In genomic region chr2:136135462-136135861, GRCh38 we compare ENCODE assay signal across 17 cellular contexts. TPM values are rescaled to one million over a fixed set of nuclear protein-coding genes. Genes with fewer than 3 reads are reported as not detected.
DNase-seq lines count a peak whose midpoint lies in the region; ATAC-seq and FAIRE-seq lines count a peak whose summit lies in the region.
"Had no signal": no experiment of that assay in that cellular context is flagged by ENCODE, and none has a peak within 500 bp of the region (broad histone marks: within the 10 kb centered on the region; RNA-seq: fewer than 3 reads in every experiment).

No MANE protein-coding gene starts in this region.

- H4K20me1 ChIP-seq in BLaER1 treated with 17β-estradiol and CSF1 and Interleukin-3, amounts not matched to agents 10 nM and 100 nM = no peaks in the 10 kb centered on the region; a peak in 1 of 22 replicates

- H3K36me3 Mint-ChIP-seq in activated T-helper 17 cell treated with anti-CD3 and anti-CD28 coated beads, Interleukin-2, amount 50 U/mL, for 72 hours (ENCODE audit: low read depth) = peaks cover 6% of the 10 kb centered on the region
- no peaks in the 10 kb centered on the region for H3K36me3 Mint-ChIP-seq in naive thymus-derived CD8-positive, alpha-beta T cell

- peak overlapping the region; percentile 94 for H3K27ac Mint-ChIP-seq in activated T-helper 17 cell treated with anti-CD3 and anti-CD28 coated beads, Interleukin-2, amount 50 U/mL, for 72 hours
- peak overlapping the region; percentile 99 to 100 (median 100) for H3K27ac Mint-ChIP-seq in naive thymus-derived CD8-positive, alpha-beta T cell

- H3K4me1 Mint-ChIP-seq in activated T-helper 17 cell treated with anti-CD3 and anti-CD28 coated beads, Interleukin-2, amount 50 U/mL, for 72 hours = peaks cover 67% of the 10 kb centered on the region
- peaks cover 59 to 98% (median 96%) of the 10 kb centered on the region in 4 donors for H3K4me1 Mint-ChIP-seq in naive thymus-derived CD8-positive, alpha-beta T cell

- H3K27ac ChIP-seq in BLaER1 treated with 17β-estradiol and CSF1 and Interleukin-3, amounts not matched to agents 10 nM and 100 nM = peak overlapping the region in 10 of 11 experiments; percentile 48 to 96 (median 90); a peak in 19 of 22 replicates

- no peaks in the 10 kb centered on the region for H3K9me3 Mint-ChIP-seq in activated T-helper 17 cell treated with anti-CD3 and anti-CD28 coated beads, Interleukin-2, amount 50 U/mL, for 72 hours
- H3K9me3 Mint-ChIP-seq in naive thymus-derived CD8-positive, alpha-beta T cell = no peaks in the 10 kb centered on the region

- H3K4me3 Mint-ChIP-seq in activated T-helper 17 cell treated with anti-CD3 and anti-CD28 coated beads, Interleukin-2, amount 50 U/mL, for 72 hours = peak overlapping the region; percentile 66
- peak overlapping the region; percentile 64 to 89 (median 84) for H3K4me3 Mint-ChIP-seq in naive thymus-derived CD8-positive, alpha-beta T cell

- POLR2A ChIA-PET in naive thymus-derived CD8-positive, alpha-beta T cell (lab: Charles Lee) = interaction anchor here (0.7 to 17.3 kb wide), 20 partner anchors 9 to 1082 kb away, joined by 3 to 703 read pairs (median 10); partner anchors contain the start of genes CXCR4 and DARS1

- 0 out of 22 replicates have a peak, but pooled peaks cover 0 to 2% (median 0%) of the 10 kb centered on the region in 11 experiments for H3K9me3 ChIP-seq in BLaER1 treated with 17β-estradiol and CSF1 and Interleukin-3, amounts not matched to agents 10 nM and 100 nM (replicated peaks in 1 of 11)
- H3K9me3 ChIP-seq: prostate gland had no signal

- no peaks in the 10 kb centered on the region for H3K27me3 Mint-ChIP-seq in activated T-helper 17 cell treated with anti-CD3 and anti-CD28 coated beads, Interleukin-2, amount 50 U/mL, for 72 hours
- no peaks in the 10 kb centered on the region for H3K27me3 Mint-ChIP-seq in naive thymus-derived CD8-positive, alpha-beta T cell

- no peaks in the 10 kb centered on the region; a peak in 1 of 22 replicates for H3K36me3 ChIP-seq in BLaER1 treated with 17β-estradiol and CSF1 and Interleukin-3, amounts not matched to agents 10 nM and 100 nM
- H3K36me3 ChIP-seq: prostate gland had no signal

- H3K9ac ChIP-seq in BLaER1 treated with 17β-estradiol and CSF1 and Interleukin-3, amounts not matched to agents 10 nM and 100 nM = peak overlapping the region in 9 of 11 experiments; percentile 64 to 85 (median 82); a peak in 17 of 22 replicates

- ATAC-seq in activated T-helper 17 cell treated with anti-CD3 and anti-CD28 coated beads, Interleukin-2, amount 50 U/mL, for 72 hours (replicated peaks) = no peak
- ATAC-seq in naive thymus-derived CD8-positive, alpha-beta T cell = no peak

- H3K27me3 ChIP-seq in BLaER1 treated with 17β-estradiol and CSF1 and Interleukin-3, amounts not matched to agents 10 nM and 100 nM = peaks cover 0 to 4% (median 0%) of the 10 kb centered on the region in 11 experiments; a peak in 1 of 22 replicates
- H3K27me3 ChIP-seq: dorsolateral prefrontal cortex had no signal

- peak overlapping the region; percentile 80 to 97 (median 89) for H3K4me2 ChIP-seq in BLaER1 treated with 17β-estradiol and CSF1 and Interleukin-3, amounts not matched to agents 10 nM and 100 nM

- peak overlapping the region in 7 of 10 experiments; percentile 28 to 46 (median 39); a peak in 6 of 20 replicates for H3K4me3 ChIP-seq in BLaER1 treated with 17β-estradiol and CSF1 and Interleukin-3, amounts not matched to agents 10 nM and 100 nM
- H3K4me3 ChIP-seq: dorsolateral prefrontal cortex, prostate gland had no signal

- no peak for DNase-seq in GM19239 (ENCODE audit: insufficient read length, low spot score)
- peak in 2 of 10 donors; percentile 60 to 61 for DNase-seq in naive thymus-derived CD8-positive, alpha-beta T cell
- DNase-seq in NCI-H1694 treated with DMSO at 0.1 percent for 48 hours (lab: John Stamatoyannopoulos, UW) = no peak
- DNase-seq in cerebellum (ENCODE audit: low spot score) = no peak
- no peak for DNase-seq in NCI-H1417 (lab: John Stamatoyannopoulos, UW)
- no peak for DNase-seq in GM19238 (ENCODE audit: insufficient read length, low spot score)
- DNase-seq: AML-193, dorsolateral prefrontal cortex, midbrain, NCI-H2029, NCI-H748 treated with DMSO at 0.1 percent for 48 hours, SHP77 had no signal

- FAIRE-seq in GM19239 (lab: Jason Lieb, UNC) = peak; percentile 31
- FAIRE-seq: astrocyte had no signal

- H3K4me1 ChIP-seq in BLaER1 treated with 17β-estradiol and CSF1 and Interleukin-3, amounts not matched to agents 10 nM and 100 nM = peaks cover 68 to 100% (median 97%) of the 10 kb centered on the region in 10 experiments
- H3K4me1 ChIP-seq: prostate gland had no signal

RNA-seq across cellular contexts. Expression of gene CXCR4, which starts 17.5 kb away (rescaled TPM):
- total RNA-seq in activated T-helper 17 cell treated with anti-CD3 and anti-CD28 coated beads, Interleukin-2, amount 50 U/mL, for 72 hours = 100 to 1,000 TPM; 330 to 360 TPM
- total RNA-seq in naive thymus-derived CD8-positive, alpha-beta T cell = 100 to 1,000 TPM; 366 TPM
- polyA plus RNA-seq in naive thymus-derived CD8-positive, alpha-beta T cell = 1,000 to 10,000 TPM in 1 of 3 donors, 100 to 1,000 TPM in 2; 439 to 1,161 (median 485) TPM
- 110 TPM for total RNA-seq in cerebellum
- total RNA-seq: fibroblast of villous mesenchyme had no signal
